Comparison of ENCODE assay signal across 1 cellular context in the genomic region with DNA sequence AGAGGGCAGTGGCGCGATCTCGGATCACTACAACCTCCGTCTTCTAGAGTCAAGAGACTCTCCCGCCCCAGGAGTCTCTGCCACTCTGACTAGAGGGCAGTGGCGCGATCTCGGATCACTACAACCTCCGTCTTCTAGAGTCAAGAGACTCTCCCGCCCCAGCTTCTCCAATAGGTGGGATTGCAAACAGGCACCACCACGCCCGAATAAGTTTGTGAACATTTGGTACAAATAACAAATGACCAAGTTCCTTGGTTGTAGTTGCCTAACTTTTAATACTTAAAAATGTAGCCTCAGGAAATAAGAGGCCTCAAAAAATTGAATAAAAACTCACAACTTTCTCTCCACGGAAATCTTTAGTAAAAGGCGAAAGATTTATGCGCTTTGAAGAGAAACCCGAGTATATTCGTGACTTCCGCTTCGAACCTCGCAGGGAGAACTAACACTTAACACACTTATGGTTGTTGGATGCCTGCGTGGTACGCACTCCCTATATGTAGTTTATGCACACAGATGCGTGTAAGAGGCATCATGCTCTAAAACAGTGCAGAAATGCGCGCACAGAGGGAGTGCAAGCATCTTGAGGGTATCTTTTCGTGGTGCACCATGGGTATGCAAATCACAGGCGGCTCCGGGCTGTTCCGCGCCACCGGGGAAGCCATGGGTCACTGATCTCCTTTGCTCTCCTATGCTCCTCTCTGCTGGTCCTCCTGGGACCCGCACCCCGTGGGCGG.
TF ChIP-seq lines count a peak whose summit lies in the region.

No MANE protein-coding gene starts in this region.

TF ChIP-seq in A549, 52 proteins besides CTCF, POLR2A, EP300 and RAD21 (continued from another document):
- TF ChIP-seq REST (IDR thresholded peaks at IDR 0.05) (peak; percentile 79), FOSL2 (IDR thresholded peaks at IDR 0.05) (no peak), FOSL2 (CRISPR knock-in tag; IDR thresholded peaks at IDR 0.05) (peak; percentile 59), HOXB13 (CRISPR knock-in tag; IDR thresholded peaks at IDR 0.05; ENCODE audit: low read depth) (no peak), HOXA7 (CRISPR knock-in tag; IDR thresholded peaks at IDR 0.05) (peak; percentile 99), NPAS2 (CRISPR knock-in tag; IDR thresholded peaks at IDR 0.05; ENCODE audit: borderline replicate concordance) (no peak), PHF8 (IDR thresholded peaks at IDR 0.05; ENCODE audit: borderline replicate concordance, low read depth) (no peak), ZNF302 (CRISPR knock-in tag; IDR thresholded peaks at IDR 0.05) (no peak), MAZ (IDR thresholded peaks at IDR 0.05; ENCODE audit: borderline replicate concordance, low read depth, low read length) (peak; percentile 60; the same call in 1 of the 2 replicates), EHF (CRISPR knock-in tag; IDR thresholded peaks at IDR 0.05) (0 out of 2 replicates have a peak, but pooled peaks have one; percentile 39), RFX5 (IDR thresholded peaks at IDR 0.05) (no peak; the same call in 1 of the 2 replicates), SREBF2 (IDR thresholded peaks at IDR 0.05) (no peak), MAX (IDR thresholded peaks at IDR 0.05) (no peak), NFE2L2 (conservative IDR thresholded peaks at IDR 0.05; ENCODE audit: low read length) (no peak), JUNB (IDR thresholded peaks at IDR 0.05) (no peak), EHMT2 (IDR thresholded peaks at IDR 0.05; ENCODE audit: low read depth) (no peak), CBX8 (IDR thresholded peaks at IDR 0.05) (no peak), CEBPB (IDR thresholded peaks at IDR 0.05) (peak in 1 of 2 experiments; percentile 69; a peak in 1 of 4 replicates), BCL3 (IDR thresholded peaks at IDR 0.05) (peak; percentile 100), RNF2 (IDR thresholded peaks at IDR 0.05; ENCODE audit: borderline replicate concordance, low read depth) (no peak), HES2 (IDR thresholded peaks at IDR 0.05) (no peak), KDM5A (IDR thresholded peaks at IDR 0.05) (no peak), TFCP2L1 (CRISPR knock-in tag; IDR thresholded peaks at IDR 0.05) (peak; percentile 92), TP53 (CRISPR knock-in tag; IDR thresholded peaks at IDR 0.05) (no peak; the same call in none of the 2 replicates), CBX2 (IDR thresholded peaks at IDR 0.05; ENCODE audit: borderline replicate concordance, low read depth) (no peak), HEYL (CRISPR knock-in tag; IDR thresholded peaks at IDR 0.05) (no peak), MYC (IDR thresholded peaks at IDR 0.05; ENCODE audit: borderline replicate concordance, low read length) (no peak), BHLHE40 (IDR thresholded peaks at IDR 0.05; ENCODE audit: low read depth, low read length) (no peak), GATA3 (IDR thresholded peaks at IDR 0.05; ENCODE audit: borderline replicate concordance) (no peak; the same call in 1 of the 2 replicates), HOXB5 (CRISPR knock-in tag; IDR thresholded peaks at IDR 0.05) (peak; percentile 59; the same call in 1 of the 2 replicates), HDAC2 (IDR thresholded peaks at IDR 0.05) (no peak), KDM1A (IDR thresholded peaks at IDR 0.05; ENCODE audit: low read depth) (no peak), ESRRA (IDR thresholded peaks at IDR 0.05; ENCODE audit: borderline replicate concordance, low read length) (0 out of 2 replicates have a peak, but pooled peaks have one; percentile 9), FOXS1 (CRISPR knock-in tag; IDR thresholded peaks at IDR 0.05) (no peak), MAFK (IDR thresholded peaks at IDR 0.05; ENCODE audit: partially characterized antibody) (no peak), JUN (IDR thresholded peaks at IDR 0.05) (peak; percentile 100), ZFP36 (IDR thresholded peaks at IDR 0.05; ENCODE audit: borderline replicate concordance, partially characterized antibody) (no peak), CHD4 (IDR thresholded peaks at IDR 0.05; ENCODE audit: borderline replicate concordance) (no peak), ZC3H11A (IDR thresholded peaks at IDR 0.05) (no peak)
- TF ChIP-seq, protein P1, sequence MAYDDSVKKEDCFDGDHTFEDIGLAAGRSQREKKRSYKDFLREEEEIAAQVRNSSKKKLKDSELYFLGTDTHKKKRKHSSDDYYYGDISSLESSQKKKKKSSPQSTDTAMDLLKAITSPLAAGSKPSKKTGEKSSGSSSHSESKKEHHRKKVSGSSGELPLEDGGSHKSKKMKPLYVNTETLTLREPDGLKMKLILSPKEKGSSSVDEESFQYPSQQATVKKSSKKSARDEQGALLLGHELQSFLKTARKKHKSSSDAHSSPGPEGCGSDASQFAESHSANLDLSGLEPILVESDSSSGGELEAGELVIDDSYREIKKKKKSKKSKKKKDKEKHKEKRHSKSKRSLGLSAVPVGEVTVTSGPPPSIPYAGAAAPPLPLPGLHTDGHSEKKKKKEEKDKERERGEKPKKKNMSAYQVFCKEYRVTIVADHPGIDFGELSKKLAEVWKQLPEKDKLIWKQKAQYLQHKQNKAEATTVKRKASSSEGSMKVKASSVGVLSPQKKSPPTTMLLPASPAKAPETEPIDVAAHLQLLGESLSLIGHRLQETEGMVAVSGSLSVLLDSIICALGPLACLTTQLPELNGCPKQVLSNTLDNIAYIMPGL (CRISPR knock-in tag; IDR thresholded peaks at IDR 0.05; ENCODE audit: borderline replicate concordance) = no peak; the same call in 1 of the 2 replicates
- TF ChIP-seq, protein P2, sequence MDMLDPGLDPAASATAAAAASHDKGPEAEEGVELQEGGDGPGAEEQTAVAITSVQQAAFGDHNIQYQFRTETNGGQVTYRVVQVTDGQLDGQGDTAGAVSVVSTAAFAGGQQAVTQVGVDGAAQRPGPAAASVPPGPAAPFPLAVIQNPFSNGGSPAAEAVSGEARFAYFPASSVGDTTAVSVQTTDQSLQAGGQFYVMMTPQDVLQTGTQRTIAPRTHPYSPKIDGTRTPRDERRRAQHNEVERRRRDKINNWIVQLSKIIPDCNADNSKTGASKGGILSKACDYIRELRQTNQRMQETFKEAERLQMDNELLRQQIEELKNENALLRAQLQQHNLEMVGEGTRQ (IDR thresholded peaks at IDR 0.05) = no peak
- TF ChIP-seq, protein P3, sequence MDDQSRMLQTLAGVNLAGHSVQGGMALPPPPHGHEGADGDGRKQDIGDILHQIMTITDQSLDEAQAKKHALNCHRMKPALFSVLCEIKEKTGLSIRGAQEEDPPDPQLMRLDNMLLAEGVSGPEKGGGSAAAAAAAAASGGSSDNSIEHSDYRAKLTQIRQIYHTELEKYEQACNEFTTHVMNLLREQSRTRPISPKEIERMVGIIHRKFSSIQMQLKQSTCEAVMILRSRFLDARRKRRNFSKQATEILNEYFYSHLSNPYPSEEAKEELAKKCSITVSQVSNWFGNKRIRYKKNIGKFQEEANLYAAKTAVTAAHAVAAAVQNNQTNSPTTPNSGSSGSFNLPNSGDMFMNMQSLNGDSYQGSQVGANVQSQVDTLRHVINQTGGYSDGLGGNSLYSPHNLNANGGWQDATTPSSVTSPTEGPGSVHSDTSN (IDR thresholded peaks at IDR 0.05) = peak; percentile 80
- TF ChIP-seq, protein P4, sequence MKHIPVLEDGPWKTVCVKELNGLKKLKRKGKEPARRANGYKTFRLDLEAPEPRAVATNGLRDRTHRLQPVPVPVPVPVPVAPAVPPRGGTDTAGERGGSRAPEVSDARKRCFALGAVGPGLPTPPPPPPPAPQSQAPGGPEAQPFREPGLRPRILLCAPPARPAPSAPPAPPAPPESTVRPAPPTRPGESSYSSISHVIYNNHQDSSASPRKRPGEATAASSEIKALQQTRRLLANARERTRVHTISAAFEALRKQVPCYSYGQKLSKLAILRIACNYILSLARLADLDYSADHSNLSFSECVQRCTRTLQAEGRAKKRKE (CRISPR knock-in tag; IDR thresholded peaks at IDR 0.05; ENCODE audit: low read depth) = peak; percentile 79
